ENCODE assay signal across 1 cellular context in the genomic region with DNA sequence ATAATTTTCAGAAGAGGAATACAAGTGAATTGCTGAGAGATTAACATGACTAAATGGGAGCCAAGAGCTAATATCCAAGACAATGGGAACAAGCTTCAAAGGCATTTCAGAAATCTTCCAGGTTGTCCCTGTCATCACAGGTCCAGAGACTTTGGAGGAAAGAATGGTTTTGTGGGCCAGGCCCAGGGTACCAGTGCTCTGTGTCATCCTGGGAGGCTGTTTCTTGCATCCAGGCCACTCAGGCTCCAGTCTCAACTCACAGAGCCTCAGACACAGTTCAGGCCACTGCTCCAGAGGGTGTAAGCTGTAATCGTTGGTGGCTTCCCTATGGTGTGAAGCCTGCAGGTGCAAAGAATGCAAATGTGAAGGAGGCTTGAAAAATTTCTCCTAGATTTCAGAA.
TF ChIP-seq lines count a peak whose summit lies in the region.

No MANE protein-coding gene starts in this region.

TF ChIP-seq in GM23338, 12 proteins besides CTCF, POLR2A, EP300 and RAD21 (continued from another document):
- TF ChIP-seq ZNF462 (CRISPR knock-in tag; IDR thresholded peaks at IDR 0.05): no peak
- no peak for TF ChIP-seq ZNF114 (CRISPR knock-in tag; IDR thresholded peaks at IDR 0.05)
- no peak for TF ChIP-seq CREB1 (CRISPR knock-in tag; IDR thresholded peaks at IDR 0.05; ENCODE audit: low read depth)
- no peak for TF ChIP-seq ZNF331 (CRISPR knock-in tag; IDR thresholded peaks at IDR 0.05; ENCODE audit: low read depth)
TF ChIP-seq in GM23338: peak in this region for 0.
